In the genomic region with DNA sequence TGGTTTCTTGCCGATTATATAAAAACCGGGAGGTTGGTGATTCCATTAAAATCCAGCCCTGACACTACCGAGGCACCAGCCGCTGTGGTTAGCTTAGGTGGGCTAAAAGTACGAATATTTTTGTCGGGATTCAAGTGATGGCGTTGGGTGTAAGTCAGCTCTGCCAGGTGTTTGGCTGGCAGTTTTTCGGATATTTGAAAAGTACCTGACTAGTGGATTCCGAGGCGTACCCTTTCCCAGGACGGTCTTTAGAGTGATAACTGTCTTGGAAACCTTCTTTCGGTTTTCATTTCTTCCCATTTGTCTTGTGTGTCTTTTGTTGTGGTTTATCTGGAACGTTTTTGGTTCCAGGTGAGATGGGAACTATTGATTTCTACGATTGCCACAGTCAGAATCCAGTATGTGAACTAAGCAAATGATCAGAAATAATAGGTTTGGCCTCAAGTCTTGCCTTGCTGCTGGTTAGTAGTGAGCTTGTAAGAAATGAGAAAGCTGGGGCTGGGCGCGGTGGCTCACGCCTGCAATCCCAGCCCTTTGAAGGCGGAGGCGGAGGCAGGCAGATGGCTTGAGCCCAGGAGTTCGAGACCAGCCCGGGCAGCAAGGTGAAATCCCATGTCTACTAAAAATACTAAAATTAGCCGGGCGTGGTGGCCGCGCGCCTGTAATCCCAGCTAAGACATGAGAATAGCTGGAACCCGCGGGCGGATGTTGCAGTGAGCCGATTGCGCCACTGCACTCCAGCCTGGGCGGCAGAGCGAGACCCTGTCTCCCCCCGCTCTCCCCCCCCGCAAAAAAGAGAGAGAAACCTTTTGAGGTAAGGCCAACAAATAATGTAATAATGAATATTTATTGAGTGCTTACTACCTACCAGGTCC, we compare ENCODE assay signal across 1 cellular context.
TF ChIP-seq lines count a peak whose summit lies in the region.

No MANE protein-coding gene starts in this region.

TF ChIP-seq in K562, 482 proteins besides CTCF, POLR2A, EP300 and RAD21 (continued from another document and continues in another):
- TF ChIP-seq, protein P1, sequence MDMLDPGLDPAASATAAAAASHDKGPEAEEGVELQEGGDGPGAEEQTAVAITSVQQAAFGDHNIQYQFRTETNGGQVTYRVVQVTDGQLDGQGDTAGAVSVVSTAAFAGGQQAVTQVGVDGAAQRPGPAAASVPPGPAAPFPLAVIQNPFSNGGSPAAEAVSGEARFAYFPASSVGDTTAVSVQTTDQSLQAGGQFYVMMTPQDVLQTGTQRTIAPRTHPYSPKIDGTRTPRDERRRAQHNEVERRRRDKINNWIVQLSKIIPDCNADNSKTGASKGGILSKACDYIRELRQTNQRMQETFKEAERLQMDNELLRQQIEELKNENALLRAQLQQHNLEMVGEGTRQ (CRISPR knock-in tag; IDR thresholded peaks at IDR 0.05): no peak
- TF ChIP-seq TOE1 (IDR thresholded peaks at IDR 0.05; ENCODE audit: borderline replicate concordance) (no peak), TOE1 (CRISPR knock-in tag; IDR thresholded peaks at IDR 0.05; ENCODE audit: borderline replicate concordance, low read depth) (0 out of 2 replicates have a peak, but pooled peaks have one; percentile 35), CAMTA2 (CRISPR knock-in tag; conservative IDR thresholded peaks at IDR 0.05) (no peak), TARDBP (IDR thresholded peaks at IDR 0.05) (no peak), ETV6 (IDR thresholded peaks at IDR 0.05; ENCODE audit: borderline replicate concordance in 1 of 2, low read depth in 2 of 2, low read length in 1 of 2) (no peak), ETV6 (CRISPR knock-in tag; IDR thresholded peaks at IDR 0.05; ENCODE audit: borderline replicate concordance) (no peak), ZFPM2 (CRISPR knock-in tag; IDR thresholded peaks at IDR 0.05) (no peak), SMARCC2 (IDR thresholded peaks at IDR 0.05; ENCODE audit: low read depth) (no peak), ZNF551 (CRISPR knock-in tag; IDR thresholded peaks at IDR 0.05) (no peak), SIRT6 (IDR thresholded peaks at IDR 0.05; ENCODE audit: low read depth, low read length) (no peak), DPF2 (IDR thresholded peaks at IDR 0.05) (peak; percentile 10; the same call in 1 of the 2 replicates), ZNF311 (CRISPR knock-in tag; IDR thresholded peaks at IDR 0.05) (no peak), HNRNPH1 (optimal IDR thresholded peaks at IDR 0.05; ENCODE audit: low read depth, low read length) (no peak), ELF1 (tag; IDR thresholded peaks at IDR 0.05) (no peak), MEIS2 (IDR thresholded peaks at IDR 0.05; ENCODE audit: partially characterized antibody) (no peak), HIVEP1 (CRISPR knock-in tag; IDR thresholded peaks at IDR 0.05) (no peak), BRF1 (IDR thresholded peaks at IDR 0.05; ENCODE audit: borderline replicate concordance, extremely low read depth, insufficient read length) (no peak), ZNF76 (CRISPR knock-in tag; IDR thresholded peaks at IDR 0.05; ENCODE audit: borderline replicate concordance) (no peak), TGIF2 (CRISPR knock-in tag; IDR thresholded peaks at IDR 0.05) (no peak), FOS (IDR thresholded peaks at IDR 0.05; ENCODE audit: extremely low read depth, insufficient read length) (no peak), ATF7 (IDR thresholded peaks at IDR 0.05) (no peak), SMARCE1 (IDR thresholded peaks at IDR 0.05) (0 out of 2 replicates have a peak, but pooled peaks have one; percentile 37), HNRNPLL (IDR thresholded peaks at IDR 0.05; ENCODE audit: low read depth, low read length, poor library complexity, severe bottlenecking) (no peak), ETV1 (tag; conservative IDR thresholded peaks at IDR 0.05; ENCODE audit: low read depth) (peak; percentile 43; the same call in 1 of the 2 replicates), ZNF324 (CRISPR knock-in tag; IDR thresholded peaks at IDR 0.05) (no peak), KLF6 (CRISPR knock-in tag; IDR thresholded peaks at IDR 0.05; ENCODE audit: borderline replicate concordance) (no peak), NBN (IDR thresholded peaks at IDR 0.05; ENCODE audit: low read depth) (0 out of 2 replicates have a peak, but pooled peaks have one; percentile 35), GTF2E2 (tag; IDR thresholded peaks at IDR 0.05) (no peak), ZNF778 (CRISPR knock-in tag; IDR thresholded peaks at IDR 0.05) (no peak), NR2F6 (CRISPR knock-in tag; IDR thresholded peaks at IDR 0.05) (no peak), ZNF23 (CRISPR knock-in tag; IDR thresholded peaks at IDR 0.05) (no peak), MAZ (CRISPR knock-in tag; conservative IDR thresholded peaks at IDR 0.05 in 1 of 2, IDR thresholded peaks at IDR 0.05 in 1 of 2) (peak; percentile 55 to 59; a peak in 3 of 4 replicates), KDM1A (IDR thresholded peaks at IDR 0.05) (no peak), ILF3 (IDR thresholded peaks at IDR 0.05; ENCODE audit: borderline replicate concordance) (no peak), EGR1 (conservative IDR thresholded peaks at IDR 0.05) (peak; percentile 37; the same call in 1 of the 2 replicates), TEAD1 (CRISPR knock-in tag; IDR thresholded peaks at IDR 0.05) (no peak), SP1 (CRISPR knock-in tag; IDR thresholded peaks at IDR 0.05) (peak; percentile 48; the same call in 1 of the 2 replicates), RFX7 (CRISPR knock-in tag; IDR thresholded peaks at IDR 0.05) (no peak)
- TF ChIP-seq, protein P2, sequence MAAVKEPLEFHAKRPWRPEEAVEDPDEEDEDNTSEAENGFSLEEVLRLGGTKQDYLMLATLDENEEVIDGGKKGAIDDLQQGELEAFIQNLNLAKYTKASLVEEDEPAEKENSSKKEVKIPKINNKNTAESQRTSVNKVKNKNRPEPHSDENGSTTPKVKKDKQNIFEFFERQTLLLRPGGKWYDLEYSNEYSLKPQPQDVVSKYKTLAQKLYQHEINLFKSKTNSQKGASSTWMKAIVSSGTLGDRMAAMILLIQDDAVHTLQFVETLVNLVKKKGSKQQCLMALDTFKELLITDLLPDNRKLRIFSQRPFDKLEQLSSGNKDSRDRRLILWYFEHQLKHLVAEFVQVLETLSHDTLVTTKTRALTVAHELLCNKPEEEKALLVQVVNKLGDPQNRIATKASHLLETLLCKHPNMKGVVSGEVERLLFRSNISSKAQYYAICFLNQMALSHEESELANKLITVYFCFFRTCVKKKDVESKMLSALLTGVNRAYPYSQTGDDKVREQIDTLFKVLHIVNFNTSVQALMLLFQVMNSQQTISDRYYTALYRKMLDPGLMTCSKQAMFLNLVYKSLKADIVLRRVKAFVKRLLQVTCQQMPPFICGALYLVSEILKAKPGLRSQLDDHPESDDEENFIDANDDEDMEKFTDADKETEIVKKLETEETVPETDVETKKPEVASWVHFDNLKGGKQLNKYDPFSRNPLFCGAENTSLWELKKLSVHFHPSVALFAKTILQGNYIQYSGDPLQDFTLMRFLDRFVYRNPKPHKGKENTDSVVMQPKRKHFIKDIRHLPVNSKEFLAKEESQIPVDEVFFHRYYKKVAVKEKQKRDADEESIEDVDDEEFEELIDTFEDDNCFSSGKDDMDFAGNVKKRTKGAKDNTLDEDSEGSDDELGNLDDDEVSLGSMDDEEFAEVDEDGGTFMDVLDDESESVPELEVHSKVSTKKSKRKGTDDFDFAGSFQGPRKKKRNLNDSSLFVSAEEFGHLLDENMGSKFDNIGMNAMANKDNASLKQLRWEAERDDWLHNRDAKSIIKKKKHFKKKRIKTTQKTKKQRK (IDR thresholded peaks at IDR 0.05; ENCODE audit: borderline replicate concordance, low read depth, low read length): no peak
- TF ChIP-seq, protein P3, sequence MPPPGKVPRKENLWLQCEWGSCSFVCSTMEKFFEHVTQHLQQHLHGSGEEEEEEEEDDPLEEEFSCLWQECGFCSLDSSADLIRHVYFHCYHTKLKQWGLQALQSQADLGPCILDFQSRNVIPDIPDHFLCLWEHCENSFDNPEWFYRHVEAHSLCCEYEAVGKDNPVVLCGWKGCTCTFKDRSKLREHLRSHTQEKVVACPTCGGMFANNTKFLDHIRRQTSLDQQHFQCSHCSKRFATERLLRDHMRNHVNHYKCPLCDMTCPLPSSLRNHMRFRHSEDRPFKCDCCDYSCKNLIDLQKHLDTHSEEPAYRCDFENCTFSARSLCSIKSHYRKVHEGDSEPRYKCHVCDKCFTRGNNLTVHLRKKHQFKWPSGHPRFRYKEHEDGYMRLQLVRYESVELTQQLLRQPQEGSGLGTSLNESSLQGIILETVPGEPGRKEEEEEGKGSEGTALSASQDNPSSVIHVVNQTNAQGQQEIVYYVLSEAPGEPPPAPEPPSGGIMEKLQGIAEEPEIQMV (tag; conservative IDR thresholded peaks at IDR 0.05; ENCODE audit: low read depth): no peak
- TF ChIP-seq, protein P4, sequence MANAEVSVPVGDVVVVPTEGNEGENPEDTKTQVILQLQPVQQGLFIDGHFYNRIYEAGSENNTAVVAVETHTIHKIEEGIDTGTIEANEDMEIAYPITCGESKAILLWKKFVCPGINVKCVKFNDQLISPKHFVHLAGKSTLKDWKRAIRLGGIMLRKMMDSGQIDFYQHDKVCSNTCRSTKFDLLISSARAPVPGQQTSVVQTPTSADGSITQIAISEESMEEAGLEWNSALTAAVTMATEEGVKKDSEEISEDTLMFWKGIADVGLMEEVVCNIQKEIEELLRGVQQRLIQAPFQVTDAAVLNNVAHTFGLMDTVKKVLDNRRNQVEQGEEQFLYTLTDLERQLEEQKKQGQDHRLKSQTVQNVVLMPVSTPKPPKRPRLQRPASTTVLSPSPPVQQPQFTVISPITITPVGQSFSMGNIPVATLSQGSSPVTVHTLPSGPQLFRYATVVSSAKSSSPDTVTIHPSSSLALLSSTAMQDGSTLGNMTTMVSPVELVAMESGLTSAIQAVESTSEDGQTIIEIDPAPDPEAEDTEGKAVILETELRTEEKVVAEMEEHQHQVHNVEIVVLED (CRISPR knock-in tag; IDR thresholded peaks at IDR 0.05): no peak
- TF ChIP-seq, protein P5, sequence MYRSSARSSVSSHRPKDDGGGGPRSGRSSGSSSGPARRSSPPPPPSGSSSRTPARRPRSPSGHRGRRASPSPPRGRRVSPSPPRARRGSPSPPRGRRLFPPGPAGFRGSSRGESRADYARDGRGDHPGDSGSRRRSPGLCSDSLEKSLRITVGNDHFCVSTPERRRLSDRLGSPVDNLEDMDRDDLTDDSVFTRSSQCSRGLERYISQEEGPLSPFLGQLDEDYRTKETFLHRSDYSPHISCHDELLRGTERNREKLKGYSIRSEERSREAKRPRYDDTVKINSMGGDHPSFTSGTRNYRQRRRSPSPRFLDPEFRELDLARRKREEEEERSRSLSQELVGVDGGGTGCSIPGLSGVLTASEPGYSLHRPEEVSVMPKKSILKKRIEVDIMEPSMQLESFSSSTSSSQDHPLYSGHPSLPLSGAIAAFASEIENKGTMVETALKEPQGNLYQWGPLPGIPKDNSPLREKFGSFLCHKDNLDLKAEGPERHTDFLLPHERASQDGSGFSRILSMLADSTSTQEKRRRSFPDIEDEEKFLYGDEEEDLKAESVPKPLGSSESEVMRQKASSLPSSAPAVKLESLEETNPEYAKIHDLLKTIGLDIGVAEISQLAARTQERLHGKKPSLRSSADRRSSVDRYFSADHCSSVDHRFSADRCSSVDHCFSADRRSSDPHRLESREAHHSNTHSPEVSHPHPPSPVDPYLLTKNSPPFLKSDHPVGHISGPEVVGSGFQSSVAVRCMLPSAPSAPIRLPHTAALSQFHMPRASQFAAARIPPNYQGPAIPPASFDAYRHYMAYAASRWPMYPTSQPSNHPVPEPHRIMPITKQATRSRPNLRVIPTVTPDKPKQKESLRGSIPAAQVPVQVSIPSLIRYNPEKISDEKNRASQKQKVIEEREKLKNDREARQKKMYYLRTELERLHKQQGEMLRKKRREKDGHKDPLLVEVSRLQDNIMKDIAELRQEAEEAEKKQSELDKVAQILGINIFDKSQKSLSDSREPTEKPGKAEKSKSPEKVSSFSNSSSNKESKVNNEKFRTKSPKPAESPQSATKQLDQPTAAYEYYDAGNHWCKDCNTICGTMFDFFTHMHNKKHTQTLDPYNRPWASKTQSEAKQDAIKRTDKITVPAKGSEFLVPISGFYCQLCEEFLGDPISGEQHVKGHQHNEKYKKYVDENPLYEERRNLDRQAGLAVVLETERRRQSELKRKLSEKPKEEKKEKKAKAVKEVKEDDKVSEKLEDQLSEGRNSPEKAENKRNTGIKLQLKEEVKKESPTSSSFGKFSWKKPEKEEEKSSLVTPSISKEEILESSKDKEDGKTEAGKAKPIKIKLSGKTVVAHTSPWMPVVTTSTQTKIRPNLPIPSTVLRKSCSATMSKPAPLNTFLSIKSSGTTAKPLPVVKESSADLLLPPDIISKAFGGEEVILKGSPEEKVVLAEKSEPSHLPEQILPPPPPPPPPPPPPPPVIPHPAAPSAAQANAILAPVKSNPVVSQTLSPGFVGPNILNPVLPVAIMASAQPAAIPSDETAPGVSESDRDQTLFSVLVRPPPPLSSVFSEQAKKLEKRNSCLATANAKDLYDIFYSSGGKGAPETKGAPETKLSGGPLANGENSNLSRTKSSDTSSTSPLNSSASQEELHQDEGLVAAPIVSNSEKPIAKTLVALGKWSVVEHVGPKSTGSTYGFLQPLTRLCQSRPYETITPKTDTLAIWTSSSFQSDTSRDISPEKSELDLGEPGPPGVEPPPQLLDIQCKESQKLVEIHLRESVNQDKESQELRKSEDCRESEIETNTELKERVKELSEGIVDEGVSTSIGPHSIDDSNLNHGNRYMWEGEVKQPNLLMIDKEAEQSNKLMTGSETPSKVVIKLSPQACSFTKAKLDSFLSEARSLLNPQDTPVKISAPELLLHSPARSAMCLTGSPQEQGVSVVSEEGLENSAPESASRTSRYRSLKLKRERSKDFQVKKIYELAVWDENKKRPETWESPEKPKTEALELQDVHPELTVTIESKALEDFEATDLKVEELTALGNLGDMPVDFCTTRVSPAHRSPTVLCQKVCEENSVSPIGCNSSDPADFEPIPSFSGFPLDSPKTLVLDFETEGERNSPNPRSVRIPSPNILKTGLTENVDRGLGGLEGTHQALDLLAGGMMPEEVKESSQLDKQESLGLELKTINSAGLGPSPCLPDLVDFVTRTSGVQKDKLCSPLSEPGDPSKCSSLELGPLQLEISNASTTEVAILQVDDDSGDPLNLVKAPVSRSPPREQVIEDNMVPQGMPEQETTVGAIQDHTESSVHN (IDR thresholded peaks at IDR 0.05; ENCODE audit: borderline replicate concordance in 1 of 2, low read depth in 1 of 2): no peak
- TF ChIP-seq, protein P6, sequence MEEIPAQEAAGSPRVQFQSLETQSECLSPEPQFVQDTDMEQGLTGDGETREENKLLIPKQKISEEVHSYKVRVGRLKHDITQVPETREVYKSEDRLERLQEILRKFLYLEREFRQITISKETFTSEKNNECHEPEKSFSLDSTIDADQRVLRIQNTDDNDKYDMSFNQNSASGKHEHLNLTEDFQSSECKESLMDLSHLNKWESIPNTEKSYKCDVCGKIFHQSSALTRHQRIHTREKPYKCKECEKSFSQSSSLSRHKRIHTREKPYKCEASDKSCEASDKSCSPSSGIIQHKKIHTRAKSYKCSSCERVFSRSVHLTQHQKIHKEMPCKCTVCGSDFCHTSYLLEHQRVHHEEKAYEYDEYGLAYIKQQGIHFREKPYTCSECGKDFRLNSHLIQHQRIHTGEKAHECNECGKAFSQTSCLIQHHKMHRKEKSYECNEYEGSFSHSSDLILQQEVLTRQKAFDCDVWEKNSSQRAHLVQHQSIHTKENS (CRISPR knock-in tag; IDR thresholded peaks at IDR 0.05): no peak
- TF ChIP-seq, protein P7, sequence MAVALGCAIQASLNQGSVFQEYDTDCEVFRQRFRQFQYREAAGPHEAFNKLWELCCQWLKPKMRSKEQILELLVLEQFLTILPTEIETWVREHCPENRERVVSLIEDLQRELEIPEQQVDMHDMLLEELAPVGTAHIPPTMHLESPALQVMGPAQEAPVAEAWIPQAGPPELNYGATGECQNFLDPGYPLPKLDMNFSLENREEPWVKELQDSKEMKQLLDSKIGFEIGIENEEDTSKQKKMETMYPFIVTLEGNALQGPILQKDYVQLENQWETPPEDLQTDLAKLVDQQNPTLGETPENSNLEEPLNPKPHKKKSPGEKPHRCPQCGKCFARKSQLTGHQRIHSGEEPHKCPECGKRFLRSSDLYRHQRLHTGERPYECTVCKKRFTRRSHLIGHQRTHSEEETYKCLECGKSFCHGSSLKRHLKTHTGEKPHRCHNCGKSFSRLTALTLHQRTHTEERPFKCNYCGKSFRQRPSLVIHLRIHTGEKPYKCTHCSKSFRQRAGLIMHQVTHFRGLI (CRISPR knock-in tag; IDR thresholded peaks at IDR 0.05): no peak
